Comparison of ENCODE assay signal across 10 cellular contexts in the genomic region with DNA sequence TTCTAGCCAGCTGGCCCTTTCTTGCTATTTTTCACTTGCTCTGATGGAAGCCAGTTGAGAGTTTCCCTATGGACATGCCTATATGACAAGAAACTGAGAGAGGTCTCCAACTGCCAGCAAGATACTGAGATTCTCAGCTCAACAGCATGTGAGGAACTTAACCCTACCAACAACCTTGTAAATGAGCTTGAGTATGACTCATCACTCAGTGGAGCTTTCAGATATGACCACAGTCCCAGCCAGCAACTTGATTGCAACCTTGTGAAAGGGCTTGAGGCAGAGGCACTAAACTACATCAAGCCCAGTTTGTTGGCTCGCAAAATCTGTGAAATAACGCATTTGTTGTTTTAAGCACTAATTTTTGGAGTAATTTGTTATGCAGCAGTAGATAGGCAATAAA.
DNase-seq lines count a peak whose midpoint lies in the region; ATAC-seq and TF ChIP-seq lines count a peak whose summit lies in the region.
"Had no signal": no experiment of that assay in that cellular context is flagged by ENCODE, and none has a peak within 500 bp of the region (broad histone marks: within the 10 kb centered on the region; RNA-seq: fewer than 3 reads in every experiment).

No MANE protein-coding gene starts in this region.

- H3K27me3 Mint-ChIP-seq in HFFc6 (ENCODE audit: insufficient read depth), result peaks cover 5% of the 10 kb centered on the region

- no peak overlapping the region for H3K4me3 ChIP-seq in kidney epithelial cell (ENCODE audit: low read depth, low read length)

- TF ChIP-seq CTCF in HFFc6 (IDR thresholded peaks at IDR 0.05), result no peak
- TF ChIP-seq CTCF in kidney epithelial cell (IDR thresholded peaks at IDR 0.05; ENCODE audit: insufficient read depth, low read length, poor library complexity, severe bottlenecking), result no peak

- DNase-seq in HFFc6, result peak; percentile 36
- peak; percentile 35 to 60 for DNase-seq in NOMO-1 (lab: John Stamatoyannopoulos, UW; ENCODE audit: unreplicated experiment in 2 of 2)
- DNase-seq in kidney epithelial cell (ENCODE audit: low read depth), result peak; percentile 23
- DNase-seq in activated CD8-positive, alpha-beta memory T cell treated with anti-CD3 and anti-CD28 coated beads for 24 hours, result no peak
- DNase-seq in NCI-H345 treated with DMSO at 0.1 percent for 48 hours (lab: John Stamatoyannopoulos, UW; ENCODE audit: unreplicated experiment), result no peak
- no peak for DNase-seq in NCI-H2227 (lab: John Stamatoyannopoulos, UW; ENCODE audit: unreplicated experiment)
- DNase-seq: activated T-cell treated with anti-CD3 and anti-CD28 coated beads, Interleukin-2, amount 50 U/mL, for 48 hours; NCI-H526 had no signal

- ATAC-seq in GM18508 (IDR thresholded peaks at IDR 0.05; ENCODE audit: insufficient read depth, unreplicated experiment), result peak; percentile 75
- ATAC-seq in HG03025 (IDR thresholded peaks at IDR 0.05; ENCODE audit: low FRiP score, unreplicated experiment), result no peak

- H3K9me3 Mint-ChIP-seq in HFFc6, result no peaks in the 10 kb centered on the region

- H3K36me3 ChIP-seq in kidney epithelial cell (ENCODE audit: control insufficient read depth, insufficient read depth, low read length), result no peaks in the 10 kb centered on the region

- no peak overlapping the region for H3K27ac Mint-ChIP-seq in HFFc6

- H3K4me1 Mint-ChIP-seq in HFFc6 (ENCODE audit: low read depth), result peaks cover 5% of the 10 kb centered on the region; the same call in 1 of the 2 replicates

- H3K27me3 ChIP-seq in kidney epithelial cell (ENCODE audit: control insufficient read depth, insufficient read depth, low read length), result no peaks in the 10 kb centered on the region

- no peaks in the 10 kb centered on the region for H3K36me3 Mint-ChIP-seq in HFFc6 (ENCODE audit: low read depth)

- no peak overlapping the region for H3K4me3 Mint-ChIP-seq in HFFc6

Comparison
In these comparisons a context has a peak if more than half of its experiments do, and no peak if none do; other contexts are left out.
1. DNase-seq: peak in HFFc6 (single experiment), NOMO-1 (2 of 2) and kidney epithelial cell (single experiment); none in activated CD8-positive, alpha-beta memory T cell treated with anti-CD3 and anti-CD28 coated beads for 24 hours (single experiment), NCI-H345 treated with DMSO at 0.1 percent for 48 hours (single experiment) and NCI-H2227 (single experiment).